ENCODE assay signal across 7 cellular contexts in the genomic region with DNA sequence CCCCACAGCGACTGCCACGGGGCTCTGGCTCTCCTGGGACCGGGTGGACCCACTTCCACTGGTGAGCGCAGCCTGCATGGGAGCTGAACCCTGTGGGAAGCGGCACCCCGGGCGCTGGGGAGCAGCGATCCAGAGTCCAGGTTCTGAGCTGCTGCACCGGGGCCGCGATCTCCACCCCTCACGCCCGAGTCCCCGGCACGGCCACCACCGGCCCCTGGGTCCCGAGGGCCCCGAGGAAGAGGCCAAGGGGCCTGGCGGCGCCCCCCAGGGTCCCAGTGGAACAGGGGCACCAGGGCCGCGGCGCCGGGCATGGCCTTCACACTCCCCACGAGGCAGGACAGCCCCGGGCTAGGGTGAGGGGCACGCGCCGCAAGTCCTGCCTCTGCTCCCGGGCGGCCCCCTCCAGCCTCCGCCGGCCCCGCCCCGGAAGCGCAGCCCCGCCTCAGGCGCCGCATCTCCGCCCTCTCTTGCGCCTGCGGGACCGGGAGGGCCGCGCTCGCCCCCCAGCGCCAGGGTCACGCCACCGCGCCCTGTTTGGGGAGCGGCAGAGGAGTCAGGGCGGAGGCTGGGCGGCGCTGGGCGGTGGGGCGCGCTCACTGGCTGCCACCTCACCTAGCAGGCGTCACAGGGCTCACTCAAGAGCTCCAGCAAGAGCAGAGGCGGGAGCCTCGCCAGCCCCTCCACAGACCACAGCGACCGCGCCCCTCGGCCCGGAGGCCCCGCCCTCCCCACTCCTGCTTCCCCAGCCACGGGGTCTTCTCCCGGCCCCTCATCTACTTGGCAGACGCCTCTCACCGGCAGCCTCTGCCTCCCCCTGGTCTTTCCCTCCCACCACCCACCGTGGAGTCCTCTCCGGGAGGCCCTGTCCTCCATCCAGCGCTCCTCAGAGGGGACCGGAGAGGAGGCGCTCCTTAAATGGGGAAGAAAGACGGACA. TPM values are rescaled to one million over a fixed set of nuclear protein-coding genes. Genes with fewer than 3 reads are reported as not detected.
DNase-seq lines count a peak whose midpoint lies in the region; ATAC-seq and TF ChIP-seq lines count a peak whose summit lies in the region.

No MANE protein-coding gene starts in this region.

- peaks cover 18% of the 10 kb centered on the region for H3K4me1 Mint-ChIP-seq in activated T-cell treated with anti-CD3 and anti-CD28 coated beads, Interleukin-2, amount 50 U/mL, for 24 hours (ENCODE audit: low read depth)

- H3K4me3 ChIP-seq in esophagus muscularis mucosa (peak overlapping the region; percentile 68 to 78 (median 72)), muscle layer of duodenum (ENCODE audit: low read depth in 1 of 2, low read length in 2 of 2) (peak overlapping the region; percentile 48 to 70)

- peak overlapping the region; percentile 85 to 87 (median 86) for H3K27ac ChIP-seq in esophagus muscularis mucosa (replicated peaks in 1 of 4)
- peak overlapping the region; percentile 67 for H3K27ac ChIP-seq in muscle layer of duodenum (ENCODE audit: low read length)

- H3K27me3 ChIP-seq in esophagus muscularis mucosa (no peaks in the 10 kb centered on the region), muscle layer of duodenum (ENCODE audit: low read depth, low read length) (no peaks in the 10 kb centered on the region)

- H3K9me3 ChIP-seq in esophagus muscularis mucosa (no peaks in the 10 kb centered on the region), muscle layer of duodenum (ENCODE audit: control insufficient read depth in 1 of 2, low read length in 2 of 2) (no peaks in the 10 kb centered on the region)

- WGBS in esophagus muscularis mucosa = 6% methylated on average over 34 of the region's 76 CpGs

- TF ChIP-seq EP300 in esophagus muscularis mucosa (IDR thresholded peaks at IDR 0.05) = no peak

- no peak for TF ChIP-seq POLR2A in esophagus muscularis mucosa (IDR thresholded peaks at IDR 0.05; ENCODE audit: low read depth)

- intact Hi-C loops in esophagus muscularis mucosa (cut with DNase I) = loop anchor here (5.0 kb wide), 1 partner anchor 103 kb away; a partner anchor contains a TSS

- DNase-seq in NCI-H774 (lab: John Stamatoyannopoulos, UW) = peak; percentile 8
- DNase-seq in activated T-cell treated with anti-CD3 and anti-CD28 coated beads, Interleukin-2, amount 50 U/mL, for 24 hours = peak; percentile 93
- DNase-seq in esophagus muscularis mucosa (ENCODE audit: extremely low spot score) = no peak
- DNase-seq in stimulated activated CD8-positive, alpha-beta memory T cell treated with anti-CD3 and anti-CD28 coated beads, Interleukin-7, amount 100 ng/mL, for 24 hours (ENCODE audit: low read depth) = peak; percentile 82

- H3K27ac Mint-ChIP-seq in activated T-cell treated with anti-CD3 and anti-CD28 coated beads, Interleukin-2, amount 50 U/mL, for 24 hours = peak overlapping the region; percentile 26

- no peaks in the 10 kb centered on the region for H3K27me3 Mint-ChIP-seq in activated T-cell treated with anti-CD3 and anti-CD28 coated beads, Interleukin-2, amount 50 U/mL, for 24 hours

- H3K36me3 Mint-ChIP-seq in activated T-cell treated with anti-CD3 and anti-CD28 coated beads, Interleukin-2, amount 50 U/mL, for 24 hours (ENCODE audit: low read depth) = peaks cover 54% of the 10 kb centered on the region

- peaks cover under 1 to 28% (median 9%) of the 10 kb centered on the region in 4 donors for H3K36me3 ChIP-seq in esophagus muscularis mucosa
- H3K36me3 ChIP-seq in muscle layer of duodenum (ENCODE audit: control insufficient read depth in 1 of 2, insufficient read depth in 2 of 2, low read length in 2 of 2) = peaks cover 7 to 10% of the 10 kb centered on the region in 2 donors

- TF ChIP-seq CTCF in esophagus muscularis mucosa (IDR thresholded peaks at IDR 0.05) = peak; percentile 63 to 81 (median 80)

- H3K4me1 ChIP-seq in esophagus muscularis mucosa (peaks cover 9 to 44% (median 27%) of the 10 kb centered on the region in 4 donors), muscle layer of duodenum (ENCODE audit: control insufficient read depth in 1 of 2, insufficient read depth in 2 of 2, low read length in 2 of 2) (peaks cover 4 to 21% of the 10 kb centered on the region in 2 donors)

- ATAC-seq in GM18873 (IDR thresholded peaks at IDR 0.05; ENCODE audit: low FRiP score, unreplicated experiment) (peak; percentile 71), HG03097 (IDR thresholded peaks at IDR 0.05; ENCODE audit: low FRiP score, unreplicated experiment) (peak; percentile 89)

- peak overlapping the region; percentile 60 for H3K4me3 Mint-ChIP-seq in activated T-cell treated with anti-CD3 and anti-CD28 coated beads, Interleukin-2, amount 50 U/mL, for 24 hours

- H3K9me3 Mint-ChIP-seq in activated T-cell treated with anti-CD3 and anti-CD28 coated beads, Interleukin-2, amount 50 U/mL, for 24 hours = no peaks in the 10 kb centered on the region

RNA-seq across cellular contexts. Expression of a gene that starts 26.8 kb away (rescaled TPM):
- 10 to 100 TPM; 37.0 to 69.8 (median 49.6) TPM for total RNA-seq in esophagus muscularis mucosa

RNA-seq across cellular contexts. Expression of a gene that starts 27.4 kb away (rescaled TPM):
- 10 to 100 TPM; 39.1 to 76.0 (median 55.3) TPM for total RNA-seq in esophagus muscularis mucosa

RNA-seq across cellular contexts. Expression of a gene that starts 51.6 kb away (rescaled TPM):
- total RNA-seq in esophagus muscularis mucosa = 100 to 1,000 TPM in 1 of 4 donors, 10 to 100 TPM in 3; 55.8 to 118 (median 73.7) TPM
